8 cellular contexts compared by ENCODE assay signal in genomic region chr9:126719677-126720435, GRCh38.
DNase-seq lines count a peak whose midpoint lies in the region; ATAC-seq and TF ChIP-seq lines count a peak whose summit lies in the region.

No MANE protein-coding gene starts in this region.

- H3K36me3 ChIP-seq in left ventricle myocardium inferior = no peaks in the 10 kb centered on the region

- peaks cover 18% of the 10 kb centered on the region for H3K4me1 ChIP-seq in left ventricle myocardium inferior

- no peak overlapping the region for H3K4me3 ChIP-seq in left ventricle myocardium inferior

- H3K27ac ChIP-seq in left ventricle myocardium inferior (replicated peaks) = no peak overlapping the region

- peaks cover 65% of the 10 kb centered on the region for H3K27me3 ChIP-seq in left ventricle myocardium inferior (ENCODE audit: low read depth)

- H3K9me3 ChIP-seq in left ventricle myocardium inferior (replicated peaks) = no peaks in the 10 kb centered on the region

- intact Hi-C loops in left ventricle myocardium inferior (cut with micrococcal nuclease) = no loop called here

- ATAC-seq in GM18868 (IDR thresholded peaks at IDR 0.05; ENCODE audit: unreplicated experiment) = peak; percentile 42
- ATAC-seq in GM21390 (IDR thresholded peaks at IDR 0.05; ENCODE audit: unreplicated experiment) = no peak
- ATAC-seq in GM21717 (IDR thresholded peaks at IDR 0.05; ENCODE audit: unreplicated experiment) = no peak

- TF ChIP-seq CTCF in left ventricle myocardium inferior (IDR thresholded peaks at IDR 0.05; ENCODE audit: borderline replicate concordance) = no peak

- peak; percentile 93 to 95 for DNase-seq in Kasumi-1 (lab: John Stamatoyannopoulos, UW)
- DNase-seq in SKM-1 treated with dmso at 0.1 percent for 144 hours (lab: John Stamatoyannopoulos, UW; ENCODE audit: unreplicated experiment) = peak; percentile 84
- peak; percentile 76 for DNase-seq in activated naive CD4-positive, alpha-beta T cell treated with anti-CD3 and anti-CD28 coated beads, Interleukin-2, amount 50 U/mL, for 16 hours
- peak; percentile 66 for DNase-seq in left ventricle myocardium inferior
- DNase-seq in renal cortical epithelial cell (ENCODE audit: low read depth) = peak; percentile 96
